21 cellular contexts compared by ENCODE assay signal in the genomic region with DNA sequence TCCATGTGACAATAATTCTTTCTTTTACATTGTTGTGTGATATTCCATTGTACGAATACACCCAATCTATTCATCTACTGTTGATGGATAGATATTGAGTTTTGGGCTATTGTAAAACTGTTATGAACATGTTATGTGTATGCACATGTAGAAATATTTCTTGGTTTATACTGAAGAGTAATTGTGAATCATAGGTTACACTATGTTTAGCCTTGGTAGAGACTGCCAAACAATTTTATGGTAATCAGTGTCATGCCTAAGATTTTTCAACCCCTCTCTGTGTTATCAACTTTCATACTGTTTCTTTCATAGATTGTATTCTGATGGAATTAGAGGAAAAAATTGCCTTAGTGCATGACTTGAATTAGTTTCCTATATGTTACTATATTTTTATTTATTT. TPM values are rescaled to one million over a fixed set of nuclear protein-coding genes. Genes with fewer than 3 reads are reported as not detected.
DNase-seq lines count a peak whose midpoint lies in the region; ATAC-seq, FAIRE-seq and TF ChIP-seq lines count a peak whose summit lies in the region.
"Had no signal": no experiment of that assay in that cellular context is flagged by ENCODE, and none has a peak within 500 bp of the region (broad histone marks: within the 10 kb centered on the region; RNA-seq: fewer than 3 reads in every experiment).

No MANE protein-coding gene starts in this region.

- H3K4me2 ChIP-seq in GM23338 = no peak overlapping the region
- H3K4me2 ChIP-seq: A549 had no signal

- H3K27ac ChIP-seq in foreskin keratinocyte = peak overlapping the region; percentile 12
- H3K27ac ChIP-seq in GM23338 (ENCODE audit: low read depth) = no peak overlapping the region
- no peak overlapping the region for H3K27ac ChIP-seq in A673 (ENCODE audit: low read depth, low read length, poor library complexity, severe bottlenecking)
- H3K27ac ChIP-seq: A549 had no signal

- TF ChIP-seq CTCF in AG10803 (conservative IDR thresholded peaks at IDR 0.05; ENCODE audit: low read length) (no peak), bronchial epithelial cell (IDR thresholded peaks at IDR 0.05; ENCODE audit: insufficient read depth, low read length, severe bottlenecking) (no peak), foreskin keratinocyte (conservative IDR thresholded peaks at IDR 0.05) (no peak), GM23338 (conservative IDR thresholded peaks at IDR 0.05; ENCODE audit: low read depth in 2 of 2) (no peak), A673 (conservative IDR thresholded peaks at IDR 0.05; ENCODE audit: low read depth, low read length) (no peak)

- intact Hi-C loops in A673 (cut with micrococcal nuclease; ENCODE audit: unreplicated experiment) = no loop called here

- H3K4me1 Mint-ChIP-seq in GM23338 = no peaks in the 10 kb centered on the region; the same call in 2 of the 3 replicates
- H3K4me1 Mint-ChIP-seq: B cell had no signal

- BruUV-seq in A673 (replicated peaks; lab: Mats Ljungman, UMichigan) = no TSS peak

- H3K4me3 ChIP-seq in AG10803 (ENCODE audit: low read length) (no peak overlapping the region), bronchial epithelial cell (ENCODE audit: low read depth, low read length) (no peak overlapping the region), GM23338 (no peak overlapping the region), A673 (ENCODE audit: low read depth, low read length, poor library complexity, severe bottlenecking) (no peak overlapping the region)
- H3K4me3 ChIP-seq: A549 had no signal

- H3K36me3 ChIP-seq in bronchial epithelial cell (ENCODE audit: control insufficient read depth, insufficient read depth, low read length) (peaks cover 8% of the 10 kb centered on the region), GM23338 (ENCODE audit: insufficient read depth) (no peaks in the 10 kb centered on the region), A673 (ENCODE audit: insufficient read depth, low read length, poor library complexity, severe bottlenecking) (no peaks in the 10 kb centered on the region)

- POLR2A ChIA-PET in A673 (lab: Charles Lee; ENCODE audit: low non-redundant PET) = no interaction called here

- H3K4me3 Mint-ChIP-seq in GM23338 = no peak overlapping the region
- H3K4me3 Mint-ChIP-seq: B cell; CD4-positive, alpha-beta T cell had no signal

- H4K20me1 ChIP-seq in GM23338 (replicated peaks; ENCODE audit: insufficient read depth) = 0 out of 2 replicates have a peak, but pooled peaks cover 2% of the 10 kb centered on the region

- no peaks in the 10 kb centered on the region for H3K27me3 Mint-ChIP-seq in GM23338 (ENCODE audit: insufficient read depth, low read depth, poor library complexity)

- peaks cover 3% of the 10 kb centered on the region; the same call in 1 of the 3 replicates for H3K36me3 Mint-ChIP-seq in GM23338 (ENCODE audit: low read depth)

- peaks cover 6% of the 10 kb centered on the region for H3K79me2 ChIP-seq in GM23338 (replicated peaks; ENCODE audit: insufficient read depth)

- no peaks in the 10 kb centered on the region for H3K9me2 ChIP-seq in GM23338 (ENCODE audit: insufficient read depth)

- H3K27me3 ChIP-seq in bronchial epithelial cell (ENCODE audit: control insufficient read depth, insufficient read depth, low read length) = no peaks in the 10 kb centered on the region
- no peaks in the 10 kb centered on the region for H3K27me3 ChIP-seq in foreskin keratinocyte
- H3K27me3 ChIP-seq in GM23338 (ENCODE audit: insufficient read depth) = no peaks in the 10 kb centered on the region
- H3K27me3 ChIP-seq in A673 (replicated peaks; ENCODE audit: insufficient read depth, low read depth, low read length, poor library complexity) = no peaks in the 10 kb centered on the region

- DNase-seq in AG10803 (ENCODE audit: low read depth) = peak; percentile 40
- DNase-seq in HCEC 1CT = peak; percentile 75
- DNase-seq in bronchial epithelial cell (ENCODE audit: low read depth) = peak; percentile 57
- DNase-seq in foreskin keratinocyte = peak in 1 of 2 donors; percentile 45
- DNase-seq in GM23338 (ENCODE audit: low spot score) = no peak
- no peak for DNase-seq in HuH-7.5 (ENCODE audit: low spot score)
- DNase-seq in A673 (ENCODE audit: low spot score) = no peak
- no peak for DNase-seq in cortex of kidney (lab: John Stamatoyannopoulos, UW)
- DNase-seq: Calu3; CD4-positive, alpha-beta T cell; DMS53; KBM-7; MV-4-11; NCI-H1417; NCI-H1930; NCI-H2171 treated with DMSO at 0.1 percent for 48 hours; NCI-H446 treated with DMSO at 0.1 percent for 48 hours; NCI-H748 treated with DMSO at 0.1 percent for 48 hours; OCI-M1 had no signal

- no peak overlapping the region for H3K27ac Mint-ChIP-seq in GM23338
- H3K27ac Mint-ChIP-seq: B cell; CD4-positive, alpha-beta T cell had no signal

- peak; percentile 67 for ATAC-seq in foreskin keratinocyte
- no peak for ATAC-seq in GM23338
- ATAC-seq: A549 had no signal

- no peak for FAIRE-seq in bronchial epithelial cell (lab: Jason Lieb, UNC)

- H2AFZ ChIP-seq in GM23338 = no peak overlapping the region

- no peaks in the 10 kb centered on the region for H3K9me3 Mint-ChIP-seq in GM23338
- H3K9me3 Mint-ChIP-seq: CD4-positive, alpha-beta T cell had no signal

- H3K4me1 ChIP-seq in foreskin keratinocyte (peaks cover 34% of the 10 kb centered on the region), GM23338 (ENCODE audit: insufficient read depth) (no peaks in the 10 kb centered on the region), A673 (ENCODE audit: insufficient read depth, low read length, poor library complexity, severe bottlenecking) (peaks cover 7% of the 10 kb centered on the region)
- H3K4me1 ChIP-seq: A549 had no signal

- H3K9me3 ChIP-seq in A673 (ENCODE audit: low read depth, low read length, poor library complexity, severe bottlenecking) = no peaks in the 10 kb centered on the region
- H3K9me3 ChIP-seq: A549 had no signal

- H3F3A ChIP-seq in GM23338 (replicated peaks; ENCODE audit: low read depth) = no peaks in the 10 kb centered on the region

- CTCF ChIA-PET in A673 (lab: Charles Lee) = no interaction called here

TF ChIP-seq in GM23338, 12 proteins besides CTCF, POLR2A, EP300 and RAD21:
- TF ChIP-seq ZNF114 (CRISPR knock-in tag; IDR thresholded peaks at IDR 0.05) (no peak), JUNB (IDR thresholded peaks at IDR 0.05; ENCODE audit: unreplicated experiment) (no peak), POLR2AphosphoS5 (IDR thresholded peaks at IDR 0.05; ENCODE audit: low read depth) (no peak)

RNA-seq across cellular contexts. Expression of a gene that starts 39.5 kb away (rescaled TPM):
- total RNA-seq in bronchial epithelial cell (136 and 224 TPM in 2 replicates), foreskin keratinocyte (142 and 182 TPM in 2 replicates), A673 (2021) (22.0 and 27.6 TPM in 2 replicates)
- polyA plus RNA-seq in foreskin keratinocyte (27.5 and 28.2 TPM in 2 replicates), GM23338 (2016; fragmentation: Nextera tagmentation; extraction: Ambion mirVana) (5.4 and 5.7 TPM in 2 replicates)
- 15.9 and 18.7 TPM in 2 replicates for total RNA-seq in GM23338 (2014; rRNA removed; shearing (Covaris generic))

Comparison
In these comparisons a context has a peak if more than half of its experiments do, and no peak if none do; other contexts are left out.
1. DNase-seq: peak in AG10803 (single experiment), HCEC 1CT (single experiment) and bronchial epithelial cell (single experiment); none in GM23338 (single experiment), HuH-7.5 (single experiment), A673 (single experiment) and cortex of kidney (single experiment).